Comparison of ENCODE assay signal across 19 cellular contexts in genomic region chr3:126376464-126376863, GRCh38. TPM values are rescaled to one million over a fixed set of nuclear protein-coding genes. Genes with fewer than 3 reads are reported as not detected.
DNase-seq lines count a peak whose midpoint lies in the region; ATAC-seq and TF ChIP-seq lines count a peak whose summit lies in the region.
"Had no signal": no experiment of that assay in that cellular context is flagged by ENCODE, and none has a peak within 500 bp of the region (broad histone marks: within the 10 kb centered on the region; RNA-seq: fewer than 3 reads in every experiment).

No MANE protein-coding gene starts in this region.

- ATAC-seq in RWPE2 (ENCODE audit: low read depth) (no peak), sciatic nerve (peak; percentile 9)
- no peak for ATAC-seq in activated CD8-positive, alpha-beta T cell treated with anti-CD3 and anti-CD28 coated beads for 36 hours
- ATAC-seq in naive thymus-derived CD4-positive, alpha-beta T cell = no peak

- intact Hi-C loops in A673 (cut with micrococcal nuclease; ENCODE audit: unreplicated experiment) (no loop called here), sciatic nerve (cut with DNase I) (loop anchor here (5.0 kb wide), 1 partner anchor 114 kb away; no protein-coding TSS in a partner anchor)
- intact Hi-C loops in activated CD8-positive, alpha-beta T cell treated with anti-CD3 and anti-CD28 coated beads for 36 hours (cut with micrococcal nuclease) = no loop called here
- intact Hi-C loops in naive thymus-derived CD4-positive, alpha-beta T cell (cut with micrococcal nuclease) = no loop called here

- peak overlapping the region; percentile 35 for H3K27ac ChIP-seq in A673 (ENCODE audit: low read depth, low read length, poor library complexity, severe bottlenecking)
- no peak overlapping the region for H3K27ac ChIP-seq in RWPE2 (ENCODE audit: poor library complexity, severe bottlenecking)
- no peak overlapping the region for H3K27ac ChIP-seq in naive thymus-derived CD4-positive, alpha-beta T cell (ENCODE audit: low read depth, low read length)

- H3K27ac Mint-ChIP-seq in activated CD8-positive, alpha-beta T cell treated with anti-CD3 and anti-CD28 coated beads for 36 hours = no peak overlapping the region
- no peak overlapping the region for H3K27ac Mint-ChIP-seq in naive thymus-derived CD4-positive, alpha-beta T cell

- H3K4me1 ChIP-seq in A673 (ENCODE audit: insufficient read depth, low read length, poor library complexity, severe bottlenecking) = peaks cover 13% of the 10 kb centered on the region
- no peaks in the 10 kb centered on the region for H3K4me1 ChIP-seq in RWPE2 (ENCODE audit: insufficient read depth, poor library complexity, severe bottlenecking)
- no peaks in the 10 kb centered on the region for H3K4me1 ChIP-seq in naive thymus-derived CD4-positive, alpha-beta T cell (ENCODE audit: control insufficient read depth in 2 of 2, insufficient read depth in 2 of 2, low read length in 2 of 2)

- no peaks in the 10 kb centered on the region for H3K4me1 Mint-ChIP-seq in activated CD8-positive, alpha-beta T cell treated with anti-CD3 and anti-CD28 coated beads for 36 hours (ENCODE audit: low read depth)
- peaks cover 0 to 7% (median 0%) of the 10 kb centered on the region in 7 donors for H3K4me1 Mint-ChIP-seq in naive thymus-derived CD4-positive, alpha-beta T cell

- TF ChIP-seq CTCF in A673 (conservative IDR thresholded peaks at IDR 0.05; ENCODE audit: low read depth, low read length) (no peak), RWPE2 (IDR thresholded peaks at IDR 0.05; ENCODE audit: poor library complexity, severe bottlenecking) (no peak)
- no peak for TF ChIP-seq CTCF in activated CD8-positive, alpha-beta T cell treated with anti-CD3 and anti-CD28 coated beads for 36 hours (IDR thresholded peaks at IDR 0.05)

- DNase-seq in A673 (ENCODE audit: low spot score) (no peak), RWPE2 (ENCODE audit: low spot score) (peak; percentile 6), fibroblast of gingiva (ENCODE audit: low read depth) (peak; percentile 23), sciatic nerve (ENCODE audit: low spot score) (peak; percentile 42), NCI-H1694 (lab: John Stamatoyannopoulos, UW) (no peak), occipital lobe (lab: John Stamatoyannopoulos, UW) (no peak)
- no peak for DNase-seq in activated CD8-positive, alpha-beta T cell treated with anti-CD3 and anti-CD28 coated beads for 36 hours
- no peak for DNase-seq in naive thymus-derived CD4-positive, alpha-beta T cell
- DNase-seq: DMS 273 treated with DMSO at 0.1 percent for 48 hours, KBM-7, NCI-H1048, NCI-H146, NCI-H2081 treated with DMSO at 0.1 percent for 48 hours, NCI-H2227 treated with DMSO at 0.1 percent for 48 hours, NCI-H524, SIG-M5 had no signal

- H3K9me3 Mint-ChIP-seq in activated CD8-positive, alpha-beta T cell treated with anti-CD3 and anti-CD28 coated beads for 36 hours = no peaks in the 10 kb centered on the region
- H3K9me3 Mint-ChIP-seq in naive thymus-derived CD4-positive, alpha-beta T cell = no peaks in the 10 kb centered on the region

- BruUV-seq in A673 (replicated peaks; lab: Mats Ljungman, UMichigan) = no TSS peak

- CTCF ChIA-PET in A673 (lab: Charles Lee) = no interaction called here
- CTCF ChIA-PET in activated CD8-positive, alpha-beta T cell treated with anti-CD3 and anti-CD28 coated beads for 36 hours (lab: Charles Lee) = no interaction called here
- CTCF ChIA-PET in naive thymus-derived CD4-positive, alpha-beta T cell (lab: Charles Lee) = no interaction called here

- H3K9me3 ChIP-seq in A673 (ENCODE audit: low read depth, low read length, poor library complexity, severe bottlenecking) (no peaks in the 10 kb centered on the region), RWPE2 (ENCODE audit: severe bottlenecking) (no peaks in the 10 kb centered on the region)
- H3K9me3 ChIP-seq in naive thymus-derived CD4-positive, alpha-beta T cell (ENCODE audit: control insufficient read depth in 2 of 3, low read length in 3 of 3) = no peaks in the 10 kb centered on the region

- H3K4me3 ChIP-seq in A673 (ENCODE audit: low read depth, low read length, poor library complexity, severe bottlenecking) (no peak overlapping the region), RWPE2 (ENCODE audit: severe bottlenecking) (no peak overlapping the region)
- H3K4me3 ChIP-seq in naive thymus-derived CD4-positive, alpha-beta T cell (ENCODE audit: low read length) = no peak overlapping the region

- no peaks in the 10 kb centered on the region for H3K36me3 Mint-ChIP-seq in activated CD8-positive, alpha-beta T cell treated with anti-CD3 and anti-CD28 coated beads for 36 hours (ENCODE audit: low read depth)
- H3K36me3 Mint-ChIP-seq in naive thymus-derived CD4-positive, alpha-beta T cell = no peaks in the 10 kb centered on the region

- peaks cover 7% of the 10 kb centered on the region for H3K27me3 Mint-ChIP-seq in activated CD8-positive, alpha-beta T cell treated with anti-CD3 and anti-CD28 coated beads for 36 hours
- H3K27me3 Mint-ChIP-seq in naive thymus-derived CD4-positive, alpha-beta T cell = peaks cover 0 to 23% (median 8%) of the 10 kb centered on the region in 5 donors

- H3K36me3 ChIP-seq in A673 (ENCODE audit: insufficient read depth, low read length, poor library complexity, severe bottlenecking) = no peaks in the 10 kb centered on the region
- H3K36me3 ChIP-seq in RWPE2 (ENCODE audit: low read depth) = no peaks in the 10 kb centered on the region
- no peaks in the 10 kb centered on the region for H3K36me3 ChIP-seq in naive thymus-derived CD4-positive, alpha-beta T cell (ENCODE audit: control insufficient read depth in 2 of 3, insufficient read depth in 3 of 3, low read length in 3 of 3)

- H3K27me3 ChIP-seq in A673 (replicated peaks; ENCODE audit: insufficient read depth, low read depth, low read length, poor library complexity) (no peaks in the 10 kb centered on the region), RWPE2 (ENCODE audit: insufficient read depth, poor library complexity, severe bottlenecking) (no peaks in the 10 kb centered on the region)
- H3K27me3 ChIP-seq in naive thymus-derived CD4-positive, alpha-beta T cell (ENCODE audit: control insufficient read depth in 2 of 2, insufficient read depth in 2 of 2, low read length in 2 of 2) = no peaks in the 10 kb centered on the region

- H3K4me3 Mint-ChIP-seq in activated CD8-positive, alpha-beta T cell treated with anti-CD3 and anti-CD28 coated beads for 36 hours = no peak overlapping the region
- H3K4me3 Mint-ChIP-seq in naive thymus-derived CD4-positive, alpha-beta T cell = no peak overlapping the region

- POLR2A ChIA-PET in A673 (lab: Charles Lee; ENCODE audit: low non-redundant PET) = no interaction called here
- POLR2A ChIA-PET in activated CD8-positive, alpha-beta T cell treated with anti-CD3 and anti-CD28 coated beads for 36 hours (lab: Charles Lee) = no interaction called here
- POLR2A ChIA-PET in naive thymus-derived CD4-positive, alpha-beta T cell (lab: Charles Lee) = no interaction called here

RNA-seq across cellular contexts. Expression of gene CFAP100, which starts 18.2 kb away (rescaled TPM):
- total RNA-seq in A673 (2021) (not detected in 2 replicates), sciatic nerve (1.5 TPM), occipital lobe (2.0 TPM)
- not detected for total RNA-seq in activated CD8-positive, alpha-beta T cell treated with anti-CD3 and anti-CD28 coated beads for 36 hours
- total RNA-seq in naive thymus-derived CD4-positive, alpha-beta T cell = not detected
- not detected for polyA plus RNA-seq in naive thymus-derived CD4-positive, alpha-beta T cell
- total RNA-seq: A172, Daoy, H4 had no signal

RNA-seq across cellular contexts. Expression of gene KLF15, which starts 19.3 kb away (rescaled TPM):
- total RNA-seq in A673 (2021) (32.1 and 32.6 TPM in 2 replicates), sciatic nerve (22.7 TPM), occipital lobe (2.8 TPM)
- total RNA-seq in activated CD8-positive, alpha-beta T cell treated with anti-CD3 and anti-CD28 coated beads for 36 hours = under 1 TPM in 1 of 2 experiments, not detected in 1; 0.11 TPM
- total RNA-seq in naive thymus-derived CD4-positive, alpha-beta T cell = under 1 TPM in 2 of 5 experiments, not detected in 3; 0.57 to 0.81 TPM
- not detected for polyA plus RNA-seq in naive thymus-derived CD4-positive, alpha-beta T cell

Comparison
In these comparisons a context has a peak if more than half of its experiments do, and no peak if none do; other contexts are left out.
1. DNase-seq: peak in RWPE2 (single experiment), fibroblast of gingiva (single experiment) and sciatic nerve (single experiment); none in A673 (single experiment), activated CD8-positive, alpha-beta T cell treated with anti-CD3 and anti-CD28 coated beads for 36 hours (single experiment), NCI-H1694 (single experiment), occipital lobe (single experiment) and naive thymus-derived CD4-positive, alpha-beta T cell (0 of 9).